ENCODE assay signal across 10 cellular contexts in genomic region chr20:23636908-23637281, GRCh38. TPM values are rescaled to one million over a fixed set of nuclear protein-coding genes. Genes with fewer than 3 reads are reported as not detected.
A peak's percentile ranks its signal among the peaks of the same experiment; 100 is the strongest.
DNase-seq lines count a peak whose midpoint lies in the region; ATAC-seq and TF ChIP-seq lines count a peak whose summit lies in the region.
"Had no signal": no experiment of that assay in that cellular context is flagged by ENCODE, and none has a peak within 500 bp of the region (broad histone marks: within the 10 kb centered on the region; RNA-seq: fewer than 3 reads in every experiment).

No MANE protein-coding gene starts in this region.

- H3K23ac ChIP-seq in H9 (ENCODE audit: insufficient read length, low read depth, low read length): no peak overlapping the region

- intact Hi-C loops in activated T-helper 2 cell treated with anti-CD3 and anti-CD28 coated beads, Interferon-gamma antibody, Interleukin-2, Interleukin-4, amounts not matched to agents 10 μg/mL and 5 μg/mL and 100 μg/mL, durations not matched to agents 14 hours and 24 hours and 36 hours (cut with micrococcal nuclease): no loop called here

- H3K4me2 ChIP-seq in H9 (ENCODE audit: insufficient read depth, insufficient read length, low read length): peak overlapping the region; percentile 63

- H3K4me3 ChIP-seq in iPS-15b (ENCODE audit: low read depth, low read length): peak overlapping the region; percentile 55
- peak overlapping the region; percentile 77 to 95 (median 86) for H3K4me3 ChIP-seq in skin epidermis

- no peak overlapping the region for H3K14ac ChIP-seq in H9 (ENCODE audit: insufficient read depth, low read length)

- H3K4me1 Mint-ChIP-seq in H9: peaks cover 20 to 30% of the 10 kb centered on the region in 2 experiments
- H3K4me1 Mint-ChIP-seq in activated T-helper 2 cell treated with anti-CD3 and anti-CD28 coated beads, Interferon-gamma antibody, Interleukin-2, Interleukin-4, amounts not matched to agents 10 μg/mL and 5 μg/mL and 100 μg/mL, durations not matched to agents 14 hours and 24 hours and 36 hours (ENCODE audit: low read depth): peaks cover 4% of the 10 kb centered on the region

- peak overlapping the region; percentile 81 to 84 for H3K4me3 Mint-ChIP-seq in H9
- H3K4me3 Mint-ChIP-seq in activated T-helper 2 cell treated with anti-CD3 and anti-CD28 coated beads, Interferon-gamma antibody, Interleukin-2, Interleukin-4, amounts not matched to agents 10 μg/mL and 5 μg/mL and 100 μg/mL, durations not matched to agents 14 hours and 24 hours and 36 hours (ENCODE audit: low read depth): peak overlapping the region; percentile 61
- H3K4me3 Mint-ChIP-seq: activated naive CD8-positive, alpha-beta T cell had no signal

- no peak overlapping the region for H2AK5ac ChIP-seq in H9 (ENCODE audit: insufficient read length, low read length)

- ATAC-seq in HG03342 (IDR thresholded peaks at IDR 0.05; ENCODE audit: unreplicated experiment): no peak

- H2BK120ac ChIP-seq in H9 (ENCODE audit: low read depth, low read length, poor library complexity, severe bottlenecking): no peak overlapping the region

- no peaks in the 10 kb centered on the region; a peak in 1 of 5 replicates for H3K9me3 Mint-ChIP-seq in H9
- no peaks in the 10 kb centered on the region for H3K9me3 Mint-ChIP-seq in activated T-helper 2 cell treated with anti-CD3 and anti-CD28 coated beads, Interferon-gamma antibody, Interleukin-2, Interleukin-4, amounts not matched to agents 10 μg/mL and 5 μg/mL and 100 μg/mL, durations not matched to agents 14 hours and 24 hours and 36 hours

- no peak for DNase-seq in H9
- no peak for DNase-seq in activated T-helper 2 cell treated with anti-CD3 and anti-CD28 coated beads, Interferon-gamma antibody, Interleukin-2, Interleukin-4, amounts not matched to agents 10 μg/mL and 5 μg/mL and 100 μg/mL, durations not matched to agents 14 hours and 24 hours and 36 hours (ENCODE audit: low spot score)
- no peak for DNase-seq in middle frontal gyrus (ENCODE audit: extremely low spot score, low spot score)
- DNase-seq in UCSD-AML1 (lab: John Stamatoyannopoulos, UW; ENCODE audit: unreplicated experiment): no peak
- no peak for DNase-seq in GF-D8 (lab: John Stamatoyannopoulos, UW)
- DNase-seq: stimulated activated CD4-positive, alpha-beta T cell treated with anti-CD3 and anti-CD28 coated beads, Interleukin-1b, Interleukin-23, amount 100 ng/mL, for 48 hours had no signal

- no peak overlapping the region for H3K9ac ChIP-seq in H9 (ENCODE audit: extremely low read depth, insufficient read length, low read length)
- peak overlapping the region; percentile 70 for H3K9ac ChIP-seq in iPS-15b (ENCODE audit: low read depth, low read length)

- H3K27me3 Mint-ChIP-seq in H9 (ENCODE audit: low read depth): peaks cover 14% of the 10 kb centered on the region
- H3K27me3 Mint-ChIP-seq in activated T-helper 2 cell treated with anti-CD3 and anti-CD28 coated beads, Interferon-gamma antibody, Interleukin-2, Interleukin-4, amounts not matched to agents 10 μg/mL and 5 μg/mL and 100 μg/mL, durations not matched to agents 14 hours and 24 hours and 36 hours (ENCODE audit: low read depth): peaks cover 20% of the 10 kb centered on the region

- peaks cover 6% of the 10 kb centered on the region for H3K23me2 ChIP-seq in H9 (ENCODE audit: insufficient read length, low read depth, low read length, poor library complexity, severe bottlenecking)

- H4K91ac ChIP-seq in H9 (ENCODE audit: insufficient read length, low read depth, low read length): no peak overlapping the region

- no peak overlapping the region for H2BK15ac ChIP-seq in H9 (ENCODE audit: low read depth, low read length)

- H3K18ac ChIP-seq in H9 (ENCODE audit: insufficient read length, low read depth, low read length): no peak overlapping the region

- no peaks in the 10 kb centered on the region for H4K20me1 ChIP-seq in H9 (ENCODE audit: control insufficient read depth, insufficient read depth, insufficient read length)

- no peak for TF ChIP-seq CTCF in H9 (conservative IDR thresholded peaks at IDR 0.05)

- H3K4me1 ChIP-seq in H9 (ENCODE audit: insufficient read depth, low read length) (peaks cover 6% of the 10 kb centered on the region; the same call in 1 of the 2 replicates), iPS-15b (ENCODE audit: control insufficient read depth, insufficient read depth, low read length) (peaks cover 5% of the 10 kb centered on the region)

- peaks cover 0 to 12% (median 2%) of the 10 kb centered on the region in 3 experiments; a peak in 5 of 7 replicates for H3K36me3 Mint-ChIP-seq in H9 (ENCODE audit: insufficient read depth in 1 of 3, low read depth in 3 of 3)
- no peaks in the 10 kb centered on the region for H3K36me3 Mint-ChIP-seq in activated T-helper 2 cell treated with anti-CD3 and anti-CD28 coated beads, Interferon-gamma antibody, Interleukin-2, Interleukin-4, amounts not matched to agents 10 μg/mL and 5 μg/mL and 100 μg/mL, durations not matched to agents 14 hours and 24 hours and 36 hours (ENCODE audit: low read depth)
- H3K36me3 Mint-ChIP-seq: activated naive CD8-positive, alpha-beta T cell had no signal

- WGBS in H9 (ENCODE audit: extremely low coverage, insufficient read length, low lambda C conversion rate): no CpG with 5 or more reads among the region's 4 CpGs

- H3K4ac ChIP-seq in H9 (ENCODE audit: low read depth, low read length): no peak overlapping the region

- H3K56ac ChIP-seq in H9 (ENCODE audit: insufficient read length, low read depth, low read length): no peak overlapping the region

- no peak overlapping the region for H2BK20ac ChIP-seq in H9 (ENCODE audit: low read depth, low read length, poor library complexity, severe bottlenecking)

- no peak overlapping the region for H2BK5ac ChIP-seq in H9 (ENCODE audit: insufficient read length, low read length)

- H3K79me2 ChIP-seq in H9 (ENCODE audit: insufficient read depth, low read length): no peaks in the 10 kb centered on the region

- H4K8ac ChIP-seq in H9 (replicated peaks; ENCODE audit: insufficient read length, low read depth, low read length): no peak overlapping the region

- H3K9me3 ChIP-seq in H9 (ENCODE audit: control insufficient read depth, low read depth, low read length) (no peaks in the 10 kb centered on the region), iPS-15b (ENCODE audit: control insufficient read depth, insufficient read depth, low read length) (no peaks in the 10 kb centered on the region)

- no peak overlapping the region for H2AFZ ChIP-seq in H9 (ENCODE audit: low read length)

- no peak overlapping the region for H4K5ac ChIP-seq in H9 (ENCODE audit: insufficient read length, low read depth, low read length)

- no peaks in the 10 kb centered on the region for H3K79me1 ChIP-seq in H9 (ENCODE audit: insufficient read depth, low read depth, low read length, poor library complexity, severe bottlenecking)

- H3K27me3 ChIP-seq in H9 (ENCODE audit: insufficient read depth, low read length): no peaks in the 10 kb centered on the region
- H3K27me3 ChIP-seq in iPS-15b (ENCODE audit: control insufficient read depth, insufficient read depth, low read length): peaks cover 11% of the 10 kb centered on the region

- H3K27ac ChIP-seq in H9 (ENCODE audit: insufficient read length, low read depth, low read length) (no peak overlapping the region), skin epidermis (peak overlapping the region in 20 of 21 experiments; percentile 84 to 98 (median 95))

- H3K36me3 ChIP-seq in iPS-15b (ENCODE audit: control insufficient read depth, insufficient read depth, low read length): no peaks in the 10 kb centered on the region

- H2BK12ac ChIP-seq in H9 (ENCODE audit: insufficient read length, low read depth, low read length): no peak overlapping the region

- no peak overlapping the region for H3T11ph ChIP-seq in H9 (ENCODE audit: low read length)

- no peak overlapping the region for H3K27ac Mint-ChIP-seq in H9
- no peak overlapping the region for H3K27ac Mint-ChIP-seq in activated T-helper 2 cell treated with anti-CD3 and anti-CD28 coated beads, Interferon-gamma antibody, Interleukin-2, Interleukin-4, amounts not matched to agents 10 μg/mL and 5 μg/mL and 100 μg/mL, durations not matched to agents 14 hours and 24 hours and 36 hours
- H3K27ac Mint-ChIP-seq: activated naive CD8-positive, alpha-beta T cell had no signal

RNA-seq across cellular contexts. Expression of gene CST3, which starts 0.9 kb away (rescaled TPM):
- total RNA-seq in H9 (2021): 77.2 and 81.9 TPM in 2 replicates
- total RNA-seq in activated T-helper 2 cell treated with anti-CD3 and anti-CD28 coated beads, Interferon-gamma antibody, Interleukin-2, Interleukin-4, amounts not matched to agents 10 μg/mL and 5 μg/mL and 100 μg/mL, durations not matched to agents 14 hours and 24 hours and 36 hours: 0.82 and 1.5 TPM in 2 replicates

RNA-seq across cellular contexts. Expression of gene CST9, which starts 31.2 kb away (rescaled TPM):
- total RNA-seq in H9 (2021): not detected in 2 replicates
- not detected in 2 replicates for total RNA-seq in activated T-helper 2 cell treated with anti-CD3 and anti-CD28 coated beads, Interferon-gamma antibody, Interleukin-2, Interleukin-4, amounts not matched to agents 10 μg/mL and 5 μg/mL and 100 μg/mL, durations not matched to agents 14 hours and 24 hours and 36 hours

RNA-seq across cellular contexts. Expression of gene CST4, which starts 51.9 kb away (rescaled TPM):
- not detected in 2 replicates for total RNA-seq in H9 (2021)
- total RNA-seq in activated T-helper 2 cell treated with anti-CD3 and anti-CD28 coated beads, Interferon-gamma antibody, Interleukin-2, Interleukin-4, amounts not matched to agents 10 μg/mL and 5 μg/mL and 100 μg/mL, durations not matched to agents 14 hours and 24 hours and 36 hours: not detected in 2 replicates

Comparison
In these comparisons a context has a peak if more than half of its experiments do, and no peak if none do; other contexts are left out.
1. RNA of gene CST3, which starts 0.9 kb away (total RNA-seq): 77.2 to 81.9 TPM in H9; 0.82 to 1.5 TPM in activated T-helper 2 cell treated with anti-CD3 and anti-CD28 coated beads, Interferon-gamma antibody, Interleukin-2, Interleukin-4, amounts not matched to agents 10 μg/mL and 5 μg/mL and 100 μg/mL, durations not matched to agents 14 hours and 24 hours and 36 hours; every median in the first group is over 10 times any median in the second.